1 cellular context compared by ENCODE assay signal in the genomic region with DNA sequence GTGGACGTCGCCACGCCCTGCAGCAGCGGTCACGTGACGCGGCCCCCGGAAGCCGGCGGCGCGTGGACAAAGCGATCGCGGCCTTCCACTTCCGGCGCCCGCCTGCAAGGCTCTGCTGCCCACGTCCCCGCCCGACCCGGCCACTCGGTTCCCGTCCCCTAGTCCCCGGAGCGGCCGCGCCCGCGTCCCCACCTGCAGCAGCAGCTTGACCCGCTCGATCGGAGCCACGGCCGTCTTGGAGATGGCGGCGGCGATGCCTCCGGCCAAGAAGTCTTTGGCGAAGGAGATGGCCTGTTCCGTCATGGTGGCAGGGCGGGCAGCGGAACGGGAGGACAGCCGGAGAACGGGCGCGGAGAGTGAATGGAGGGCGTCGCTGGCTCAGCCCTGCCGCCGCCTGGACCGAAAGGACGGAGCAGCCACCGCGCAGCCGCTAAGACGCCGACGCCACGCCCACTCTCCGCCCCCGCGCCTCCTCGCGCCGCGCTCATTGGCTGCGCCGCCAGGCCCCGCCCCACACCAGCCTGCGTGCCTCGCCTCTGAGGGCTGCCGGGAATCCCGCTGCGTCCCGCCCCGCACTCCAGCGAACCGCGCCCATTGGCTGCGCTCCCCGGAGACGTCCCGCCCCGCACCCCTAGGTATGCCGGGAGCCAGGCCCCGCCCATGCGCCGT.
TF ChIP-seq lines count a peak whose summit lies in the region.

A gene (minus strand): TSS at position 407 of the 669 bp plus-strand sequence. CDS start 104 bp downstream, at position 303.

TF ChIP-seq in K562, 482 proteins besides CTCF, POLR2A, EP300 and RAD21 (continued from another document and continues in another):
- TF ChIP-seq, protein P1, sequence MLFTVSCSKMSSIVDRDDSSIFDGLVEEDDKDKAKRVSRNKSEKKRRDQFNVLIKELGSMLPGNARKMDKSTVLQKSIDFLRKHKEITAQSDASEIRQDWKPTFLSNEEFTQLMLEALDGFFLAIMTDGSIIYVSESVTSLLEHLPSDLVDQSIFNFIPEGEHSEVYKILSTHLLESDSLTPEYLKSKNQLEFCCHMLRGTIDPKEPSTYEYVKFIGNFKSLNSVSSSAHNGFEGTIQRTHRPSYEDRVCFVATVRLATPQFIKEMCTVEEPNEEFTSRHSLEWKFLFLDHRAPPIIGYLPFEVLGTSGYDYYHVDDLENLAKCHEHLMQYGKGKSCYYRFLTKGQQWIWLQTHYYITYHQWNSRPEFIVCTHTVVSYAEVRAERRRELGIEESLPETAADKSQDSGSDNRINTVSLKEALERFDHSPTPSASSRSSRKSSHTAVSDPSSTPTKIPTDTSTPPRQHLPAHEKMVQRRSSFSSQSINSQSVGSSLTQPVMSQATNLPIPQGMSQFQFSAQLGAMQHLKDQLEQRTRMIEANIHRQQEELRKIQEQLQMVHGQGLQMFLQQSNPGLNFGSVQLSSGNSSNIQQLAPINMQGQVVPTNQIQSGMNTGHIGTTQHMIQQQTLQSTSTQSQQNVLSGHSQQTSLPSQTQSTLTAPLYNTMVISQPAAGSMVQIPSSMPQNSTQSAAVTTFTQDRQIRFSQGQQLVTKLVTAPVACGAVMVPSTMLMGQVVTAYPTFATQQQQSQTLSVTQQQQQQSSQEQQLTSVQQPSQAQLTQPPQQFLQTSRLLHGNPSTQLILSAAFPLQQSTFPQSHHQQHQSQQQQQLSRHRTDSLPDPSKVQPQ (CRISPR knock-in tag; IDR thresholded peaks at IDR 0.05; ENCODE audit: borderline replicate concordance) = no peak
- TF ChIP-seq HLTF (IDR thresholded peaks at IDR 0.05) = no peak
- no peak for TF ChIP-seq HDAC3 (IDR thresholded peaks at IDR 0.05; ENCODE audit: borderline replicate concordance, partially characterized antibody)
- TF ChIP-seq ZBTB1 (CRISPR knock-in tag; IDR thresholded peaks at IDR 0.05; ENCODE audit: borderline replicate concordance, low read depth) = no peak
- TF ChIP-seq TCFL5 (CRISPR knock-in tag; conservative IDR thresholded peaks at IDR 0.05) = no peak
- no peak for TF ChIP-seq SMAD1 (IDR thresholded peaks at IDR 0.05; ENCODE audit: low read depth, low read length, partially characterized antibody)
- no peak for TF ChIP-seq GATA2 (CRISPR knock-in tag; IDR thresholded peaks at IDR 0.05)
- TF ChIP-seq YBX1 (IDR thresholded peaks at IDR 0.05) = no peak
- no peak; a peak in 2 of 4 replicates for TF ChIP-seq SIN3A (IDR thresholded peaks at IDR 0.05; ENCODE audit: borderline replicate concordance in 2 of 2, control insufficient read depth in 1 of 2, low read depth in 2 of 2, low read length in 2 of 2)
- TF ChIP-seq, protein P2, sequence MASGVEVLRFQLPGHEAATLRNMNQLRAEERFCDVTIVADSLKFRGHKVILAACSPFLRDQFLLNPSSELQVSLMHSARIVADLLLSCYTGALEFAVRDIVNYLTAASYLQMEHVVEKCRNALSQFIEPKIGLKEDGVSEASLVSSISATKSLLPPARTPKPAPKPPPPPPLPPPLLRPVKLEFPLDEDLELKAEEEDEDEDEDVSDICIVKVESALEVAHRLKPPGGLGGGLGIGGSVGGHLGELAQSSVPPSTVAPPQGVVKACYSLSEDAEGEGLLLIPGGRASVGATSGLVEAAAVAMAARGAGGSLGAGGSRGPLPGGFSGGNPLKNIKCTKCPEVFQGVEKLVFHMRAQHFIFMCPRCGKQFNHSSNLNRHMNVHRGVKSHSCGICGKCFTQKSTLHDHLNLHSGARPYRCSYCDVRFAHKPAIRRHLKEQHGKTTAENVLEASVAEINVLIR (CRISPR knock-in tag; IDR thresholded peaks at IDR 0.05) = no peak
- TF ChIP-seq BHLHE40 (IDR thresholded peaks at IDR 0.05; ENCODE audit: low read length) = peak; percentile 94
- no peak for TF ChIP-seq HDAC6 (IDR thresholded peaks at IDR 0.05; ENCODE audit: low read depth, low read length)
- no peak for TF ChIP-seq NR3C1 (CRISPR knock-in tag; IDR thresholded peaks at IDR 0.05)
- no peak for TF ChIP-seq ZKSCAN1 (IDR thresholded peaks at IDR 0.05; ENCODE audit: low read depth, low read length)
- no peak for TF ChIP-seq RCOR1 (IDR thresholded peaks at IDR 0.05; ENCODE audit: borderline replicate concordance in 1 of 2, low read depth in 2 of 2, low read length in 2 of 2)
- TF ChIP-seq, protein P3, sequence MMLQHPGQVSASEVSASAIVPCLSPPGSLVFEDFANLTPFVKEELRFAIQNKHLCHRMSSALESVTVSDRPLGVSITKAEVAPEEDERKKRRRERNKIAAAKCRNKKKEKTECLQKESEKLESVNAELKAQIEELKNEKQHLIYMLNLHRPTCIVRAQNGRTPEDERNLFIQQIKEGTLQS (IDR thresholded peaks at IDR 0.05) = no peak
- TF ChIP-seq, protein P3 (CRISPR knock-in tag; conservative IDR thresholded peaks at IDR 0.05) = no peak
- TF ChIP-seq, protein P4, sequence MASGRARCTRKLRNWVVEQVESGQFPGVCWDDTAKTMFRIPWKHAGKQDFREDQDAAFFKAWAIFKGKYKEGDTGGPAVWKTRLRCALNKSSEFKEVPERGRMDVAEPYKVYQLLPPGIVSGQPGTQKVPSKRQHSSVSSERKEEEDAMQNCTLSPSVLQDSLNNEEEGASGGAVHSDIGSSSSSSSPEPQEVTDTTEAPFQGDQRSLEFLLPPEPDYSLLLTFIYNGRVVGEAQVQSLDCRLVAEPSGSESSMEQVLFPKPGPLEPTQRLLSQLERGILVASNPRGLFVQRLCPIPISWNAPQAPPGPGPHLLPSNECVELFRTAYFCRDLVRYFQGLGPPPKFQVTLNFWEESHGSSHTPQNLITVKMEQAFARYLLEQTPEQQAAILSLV (tag; IDR thresholded peaks at IDR 0.05) = no peak
- peak; percentile 92 for TF ChIP-seq RBM25 (IDR thresholded peaks at IDR 0.05; ENCODE audit: low read depth, low read length, severe bottlenecking)
- peak; percentile 9 for TF ChIP-seq PCBP2 (IDR thresholded peaks at IDR 0.05; ENCODE audit: low read depth, low read length, poor library complexity, severe bottlenecking)
- TF ChIP-seq NR2F6 (CRISPR knock-in tag; IDR thresholded peaks at IDR 0.05) = no peak
- TF ChIP-seq OTX1 (CRISPR knock-in tag; IDR thresholded peaks at IDR 0.05) = no peak
- TF ChIP-seq SMAD3 (CRISPR knock-in tag; conservative IDR thresholded peaks at IDR 0.05) = 0 out of 2 replicates have a peak, but pooled peaks have one; percentile 1
- TF ChIP-seq MCM2 (IDR thresholded peaks at IDR 0.05; ENCODE audit: low read depth) = no peak
- no peak for TF ChIP-seq CBX1 (IDR thresholded peaks at IDR 0.05; ENCODE audit: low read depth)
- TF ChIP-seq, protein P5, sequence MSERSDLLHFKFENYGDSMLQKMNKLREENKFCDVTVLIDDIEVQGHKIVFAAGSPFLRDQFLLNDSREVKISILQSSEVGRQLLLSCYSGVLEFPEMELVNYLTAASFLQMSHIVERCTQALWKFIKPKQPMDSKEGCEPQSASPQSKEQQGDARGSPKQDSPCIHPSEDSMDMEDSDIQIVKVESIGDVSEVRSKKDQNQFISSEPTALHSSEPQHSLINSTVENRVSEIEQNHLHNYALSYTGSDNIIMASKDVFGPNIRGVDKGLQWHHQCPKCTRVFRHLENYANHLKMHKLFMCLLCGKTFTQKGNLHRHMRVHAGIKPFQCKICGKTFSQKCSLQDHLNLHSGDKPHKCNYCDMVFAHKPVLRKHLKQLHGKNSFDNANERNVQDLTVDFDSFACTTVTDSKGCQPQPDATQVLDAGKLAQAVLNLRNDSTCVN (CRISPR knock-in tag; IDR thresholded peaks at IDR 0.05) = peak; percentile 21; the same call in 1 of the 2 replicates
- no peak for TF ChIP-seq CCNT2 (IDR thresholded peaks at IDR 0.05; ENCODE audit: borderline replicate concordance, extremely low read depth, insufficient read length, low read depth, low read length)
- TF ChIP-seq KLF13 (tag; IDR thresholded peaks at IDR 0.05; ENCODE audit: borderline replicate concordance, low read depth) = no peak
- no peak for TF ChIP-seq ADNP (tag; IDR thresholded peaks at IDR 0.05)
- TF ChIP-seq ZNF589 (CRISPR knock-in tag; IDR thresholded peaks at IDR 0.05; ENCODE audit: low read depth) = no peak
- TF ChIP-seq, protein P6, sequence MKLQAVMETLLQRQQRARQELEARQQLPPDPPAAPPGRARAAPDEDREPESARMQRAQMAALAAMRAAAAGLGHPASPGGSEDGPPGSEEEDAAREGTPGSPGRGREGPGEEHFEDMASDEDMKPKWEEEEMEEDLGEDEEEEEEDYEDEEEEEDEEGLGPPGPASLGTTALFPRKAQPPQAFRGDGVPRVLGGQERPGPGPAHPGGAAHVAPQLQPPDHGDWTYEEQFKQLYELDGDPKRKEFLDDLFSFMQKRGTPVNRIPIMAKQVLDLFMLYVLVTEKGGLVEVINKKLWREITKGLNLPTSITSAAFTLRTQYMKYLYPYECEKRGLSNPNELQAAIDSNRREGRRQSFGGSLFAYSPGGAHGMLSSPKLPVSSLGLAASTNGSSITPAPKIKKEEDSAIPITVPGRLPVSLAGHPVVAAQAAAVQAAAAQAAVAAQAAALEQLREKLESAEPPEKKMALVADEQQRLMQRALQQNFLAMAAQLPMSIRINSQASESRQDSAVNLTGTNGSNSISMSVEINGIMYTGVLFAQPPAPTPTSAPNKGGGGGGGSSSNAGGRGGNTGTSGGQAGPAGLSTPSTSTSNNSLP (IDR thresholded peaks at IDR 0.05; ENCODE audit: borderline replicate concordance, low read depth, low read length) = no peak
- no peak for TF ChIP-seq ZNF354B (CRISPR knock-in tag; IDR thresholded peaks at IDR 0.05)
- TF ChIP-seq GABPB1 (CRISPR knock-in tag; IDR thresholded peaks at IDR 0.05) = peak; percentile 92
- no peak for TF ChIP-seq ZBTB17 (CRISPR knock-in tag; IDR thresholded peaks at IDR 0.05)
- no peak for TF ChIP-seq ZNF444 (CRISPR knock-in tag; IDR thresholded peaks at IDR 0.05)
- TF ChIP-seq MXI1 (IDR thresholded peaks at IDR 0.05; ENCODE audit: low read depth, low read length) = no peak
- no peak for TF ChIP-seq PRMT5 (CRISPR knock-in tag; IDR thresholded peaks at IDR 0.05)
- TF ChIP-seq, protein P7, sequence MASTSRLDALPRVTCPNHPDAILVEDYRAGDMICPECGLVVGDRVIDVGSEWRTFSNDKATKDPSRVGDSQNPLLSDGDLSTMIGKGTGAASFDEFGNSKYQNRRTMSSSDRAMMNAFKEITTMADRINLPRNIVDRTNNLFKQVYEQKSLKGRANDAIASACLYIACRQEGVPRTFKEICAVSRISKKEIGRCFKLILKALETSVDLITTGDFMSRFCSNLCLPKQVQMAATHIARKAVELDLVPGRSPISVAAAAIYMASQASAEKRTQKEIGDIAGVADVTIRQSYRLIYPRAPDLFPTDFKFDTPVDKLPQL (IDR thresholded peaks at IDR 0.05; ENCODE audit: extremely low read depth, insufficient read length) = no peak
- no peak for TF ChIP-seq SMARCE1 (IDR thresholded peaks at IDR 0.05)
- TF ChIP-seq SPI1 (IDR thresholded peaks at IDR 0.05; ENCODE audit: borderline replicate concordance, low read depth, low read length) = no peak
- TF ChIP-seq NFE2 (IDR thresholded peaks at IDR 0.05; ENCODE audit: low read depth) = no peak
- TF ChIP-seq ILK (tag; IDR thresholded peaks at IDR 0.05; ENCODE audit: borderline replicate concordance, low read depth) = no peak
- TF ChIP-seq STAT5B (CRISPR knock-in tag; IDR thresholded peaks at IDR 0.05) = no peak
- TF ChIP-seq SREBF2 (CRISPR knock-in tag; IDR thresholded peaks at IDR 0.05) = no peak
- TF ChIP-seq, protein P8, sequence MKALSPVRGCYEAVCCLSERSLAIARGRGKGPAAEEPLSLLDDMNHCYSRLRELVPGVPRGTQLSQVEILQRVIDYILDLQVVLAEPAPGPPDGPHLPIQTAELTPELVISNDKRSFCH (CRISPR knock-in tag; IDR thresholded peaks at IDR 0.05) = no peak
- TF ChIP-seq, protein P8 (tag; IDR thresholded peaks at IDR 0.05) = no peak
- TF ChIP-seq CCAR2 (IDR thresholded peaks at IDR 0.05; ENCODE audit: low read depth, low read length) = no peak
- TF ChIP-seq BDP1 (IDR thresholded peaks at IDR 0.05; ENCODE audit: insufficient read depth, insufficient read length) = no peak
- TF ChIP-seq, protein P9, sequence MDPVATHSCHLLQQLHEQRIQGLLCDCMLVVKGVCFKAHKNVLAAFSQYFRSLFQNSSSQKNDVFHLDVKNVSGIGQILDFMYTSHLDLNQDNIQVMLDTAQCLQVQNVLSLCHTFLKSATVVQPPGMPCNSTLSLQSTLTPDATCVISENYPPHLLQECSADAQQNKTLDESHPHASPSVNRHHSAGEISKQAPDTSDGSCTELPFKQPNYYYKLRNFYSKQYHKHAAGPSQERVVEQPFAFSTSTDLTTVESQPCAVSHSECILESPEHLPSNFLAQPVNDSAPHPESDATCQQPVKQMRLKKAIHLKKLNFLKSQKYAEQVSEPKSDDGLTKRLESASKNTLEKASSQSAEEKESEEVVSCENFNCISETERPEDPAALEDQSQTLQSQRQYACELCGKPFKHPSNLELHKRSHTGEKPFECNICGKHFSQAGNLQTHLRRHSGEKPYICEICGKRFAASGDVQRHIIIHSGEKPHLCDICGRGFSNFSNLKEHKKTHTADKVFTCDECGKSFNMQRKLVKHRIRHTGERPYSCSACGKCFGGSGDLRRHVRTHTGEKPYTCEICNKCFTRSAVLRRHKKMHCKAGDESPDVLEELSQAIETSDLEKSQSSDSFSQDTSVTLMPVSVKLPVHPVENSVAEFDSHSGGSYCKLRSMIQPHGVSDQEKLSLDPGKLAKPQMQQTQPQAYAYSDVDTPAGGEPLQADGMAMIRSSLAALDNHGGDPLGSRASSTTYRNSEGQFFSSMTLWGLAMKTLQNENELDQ (CRISPR knock-in tag; IDR thresholded peaks at IDR 0.05; ENCODE audit: borderline replicate concordance) = no peak
- TF ChIP-seq, protein P10, sequence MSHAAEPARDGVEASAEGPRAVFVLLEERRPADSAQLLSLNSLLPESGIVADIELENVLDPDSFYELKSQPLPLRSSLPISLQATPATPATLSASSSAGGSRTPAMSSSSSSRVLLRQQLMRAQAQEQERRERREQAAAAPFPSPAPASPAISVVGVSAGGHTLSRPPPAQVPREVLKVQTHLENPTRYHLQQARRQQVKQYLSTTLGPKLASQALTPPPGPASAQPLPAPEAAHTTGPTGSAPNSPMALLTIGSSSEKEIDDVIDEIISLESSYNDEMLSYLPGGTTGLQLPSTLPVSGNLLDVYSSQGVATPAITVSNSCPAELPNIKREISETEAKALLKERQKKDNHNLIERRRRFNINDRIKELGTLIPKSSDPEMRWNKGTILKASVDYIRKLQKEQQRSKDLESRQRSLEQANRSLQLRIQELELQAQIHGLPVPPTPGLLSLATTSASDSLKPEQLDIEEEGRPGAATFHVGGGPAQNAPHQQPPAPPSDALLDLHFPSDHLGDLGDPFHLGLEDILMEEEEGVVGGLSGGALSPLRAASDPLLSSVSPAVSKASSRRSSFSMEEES (CRISPR knock-in tag; IDR thresholded peaks at IDR 0.05) = peak; percentile 99
- TF ChIP-seq LEF1 (IDR thresholded peaks at IDR 0.05) = no peak
- TF ChIP-seq, protein P11, sequence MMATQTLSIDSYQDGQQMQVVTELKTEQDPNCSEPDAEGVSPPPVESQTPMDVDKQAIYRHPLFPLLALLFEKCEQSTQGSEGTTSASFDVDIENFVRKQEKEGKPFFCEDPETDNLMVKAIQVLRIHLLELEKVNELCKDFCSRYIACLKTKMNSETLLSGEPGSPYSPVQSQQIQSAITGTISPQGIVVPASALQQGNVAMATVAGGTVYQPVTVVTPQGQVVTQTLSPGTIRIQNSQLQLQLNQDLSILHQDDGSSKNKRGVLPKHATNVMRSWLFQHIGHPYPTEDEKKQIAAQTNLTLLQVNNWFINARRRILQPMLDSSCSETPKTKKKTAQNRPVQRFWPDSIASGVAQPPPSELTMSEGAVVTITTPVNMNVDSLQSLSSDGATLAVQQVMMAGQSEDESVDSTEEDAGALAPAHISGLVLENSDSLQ (IDR thresholded peaks at IDR 0.05) = no peak
- no peak for TF ChIP-seq TCF7 (IDR thresholded peaks at IDR 0.05; ENCODE audit: borderline replicate concordance)
- no peak for TF ChIP-seq ZNF57 (CRISPR knock-in tag; IDR thresholded peaks at IDR 0.05)
